ENCODE assay signal across 12 cellular contexts in genomic region chr7:82723411-82723810, GRCh38.
"Had no signal": no experiment of that assay in that cellular context is flagged by ENCODE, and none has a peak within 500 bp of the region (broad histone marks: within the 10 kb centered on the region; RNA-seq: fewer than 3 reads in every experiment).

No MANE protein-coding gene starts in this region.

- H3K9ac ChIP-seq: parathyroid adenoma had no signal

- H3K4me1 ChIP-seq: parathyroid adenoma, right lobe of liver, upper lobe of right lung had no signal

- H3K27me3 ChIP-seq: cardiac muscle cell, neutrophil, right lobe of liver, upper lobe of right lung had no signal

- H3K9me3 ChIP-seq: neutrophil, right lobe of liver, upper lobe of right lung had no signal

- H3K27ac ChIP-seq: cardiac muscle cell, neutrophil, parathyroid adenoma, right lobe of liver, upper lobe of right lung had no signal

- H3K79me2 ChIP-seq: parathyroid adenoma had no signal

- H3K36me3 ChIP-seq: cardiac muscle cell, neutrophil, right lobe of liver, upper lobe of right lung had no signal

- H3K4me3 ChIP-seq: cardiac muscle cell, right lobe of liver, upper lobe of right lung had no signal

- H2AFZ ChIP-seq: parathyroid adenoma had no signal

- DNase-seq: activated CD4-positive, alpha-beta T cell treated with anti-CD3 and anti-CD28 coated beads, Interleukin-2, amount 50 U/mL, for 4 hours; activated gamma-delta T cell treated with Interleukin-2 at 50 U/mL for 16 hours; effector CD8-positive, alpha-beta T cell; immature natural killer cell; kidney glomerular epithelial cell; right lobe of liver; stimulated activated naive B cell treated with anti-CD40 and anti-IgM and Interleukin-4, amounts not matched to agents 10 μg/mL and 1 μg/mL and 100 μg/mL, for 72 hours; T1000; upper lobe of right lung had no signal
